ENCODE assay signal across 15 cellular contexts in the genomic region with DNA sequence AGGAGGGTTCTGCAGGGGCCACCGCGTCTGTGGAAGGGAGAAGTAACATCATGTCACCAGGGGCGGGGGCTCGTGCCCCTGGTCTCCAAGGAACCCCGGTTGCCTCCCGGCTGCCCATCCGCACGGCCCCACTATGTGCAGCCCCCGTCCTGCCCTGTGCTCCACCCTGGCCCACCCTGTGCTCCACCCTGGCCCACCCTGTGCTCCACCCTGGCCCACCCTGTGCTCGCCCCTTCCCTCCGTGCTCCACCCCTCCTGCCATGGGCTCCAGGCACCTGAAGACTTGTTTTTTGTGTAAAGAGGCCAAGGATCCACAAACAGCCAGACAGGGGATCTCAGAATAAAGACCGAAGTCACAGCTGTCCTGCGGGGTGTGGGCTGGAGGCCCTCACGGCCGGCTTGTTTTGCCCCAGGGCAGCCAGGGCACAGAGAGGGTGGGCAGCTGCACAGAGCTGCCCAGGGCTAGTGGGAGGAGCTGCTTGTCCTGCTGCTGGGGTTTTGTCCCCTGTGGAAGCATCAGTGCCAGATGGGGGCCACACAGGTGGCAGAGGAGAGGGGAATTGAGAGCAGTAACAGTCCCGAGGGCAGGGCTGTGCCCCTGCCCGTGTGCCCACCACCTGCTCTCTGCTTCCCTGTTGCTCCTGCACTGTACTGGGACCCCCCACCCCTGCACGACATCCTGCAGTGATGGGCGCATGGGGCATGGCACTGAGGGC.
"Had no signal": no experiment of that assay in that cellular context is flagged by ENCODE, and none has a peak within 500 bp of the region (broad histone marks: within the 10 kb centered on the region; RNA-seq: fewer than 3 reads in every experiment).

No MANE protein-coding gene starts in this region.

- H3K36me3 Mint-ChIP-seq: T-cell had no signal

- FAIRE-seq: bronchial epithelial cell, endometrium, islet of Langerhans had no signal

- H3K4me1 Mint-ChIP-seq: activated CD4-positive, alpha-beta memory T cell treated with anti-CD3 and anti-CD28 coated beads, Interleukin-2, amount 10 ng/mL, durations not matched to agents 7 days and 5 days had no signal

- H3K9me3 ChIP-seq: esophagus muscularis mucosa, heart right ventricle, left lung, transverse colon had no signal

- H3K4me1 ChIP-seq: heart right ventricle, left lung, transverse colon had no signal

- H3K4me3 Mint-ChIP-seq: activated CD4-positive, alpha-beta memory T cell treated with anti-CD3 and anti-CD28 coated beads, Interleukin-2, amount 10 ng/mL, durations not matched to agents 7 days and 5 days; activated CD4-positive, alpha-beta T cell treated with anti-CD3 and anti-CD28 coated beads for 36 hours; activated T-cell treated with anti-CD3 and anti-CD28 coated beads, Interleukin-2, amount 50 U/mL, for 72 hours; T-cell had no signal

- ATAC-seq: activated CD4-positive, alpha-beta T cell treated with anti-CD3 and anti-CD28 coated beads for 36 hours; activated T-cell treated with anti-CD3 and anti-CD28 coated beads, Interleukin-2, amount 50 U/mL, for 72 hours; left lung; T-cell had no signal

- H3K9me3 Mint-ChIP-seq: activated CD4-positive, alpha-beta memory T cell treated with anti-CD3 and anti-CD28 coated beads, Interleukin-2, amount 10 ng/mL, durations not matched to agents 7 days and 5 days; activated T-cell treated with anti-CD3 and anti-CD28 coated beads, Interleukin-2, amount 50 U/mL, for 72 hours; T-cell had no signal

- DNase-seq: activated CD4-positive, alpha-beta memory T cell treated with anti-CD3 and anti-CD28 coated beads, Interleukin-2, amount 10 ng/mL, durations not matched to agents 7 days and 5 days; activated CD4-positive, alpha-beta T cell treated with anti-CD3 and anti-CD28 coated beads for 36 hours; activated naive CD4-positive, alpha-beta T cell; activated T-cell treated with anti-CD3 and anti-CD28 coated beads, Interleukin-2, amount 50 U/mL, for 72 hours; aorta; heart right ventricle; left lung; T-cell; transverse colon had no signal

- H3K27me3 ChIP-seq: esophagus muscularis mucosa had no signal

- H3K36me3 ChIP-seq: esophagus muscularis mucosa, heart right ventricle, left lung, transverse colon had no signal

- H3K4me3 ChIP-seq: esophagus muscularis mucosa, heart right ventricle, left lung, skin epidermis, transverse colon had no signal

- H3K27me3 Mint-ChIP-seq: activated CD4-positive, alpha-beta T cell treated with anti-CD3 and anti-CD28 coated beads for 36 hours had no signal

- H3K27ac ChIP-seq: esophagus muscularis mucosa, heart right ventricle, left lung, skin epidermis, transverse colon, VCaP had no signal

- H3K27ac Mint-ChIP-seq: activated CD4-positive, alpha-beta memory T cell treated with anti-CD3 and anti-CD28 coated beads, Interleukin-2, amount 10 ng/mL, durations not matched to agents 7 days and 5 days; activated CD4-positive, alpha-beta T cell treated with anti-CD3 and anti-CD28 coated beads for 36 hours; activated T-cell treated with anti-CD3 and anti-CD28 coated beads, Interleukin-2, amount 50 U/mL, for 72 hours; T-cell had no signal
